8 cellular contexts compared by ENCODE assay signal in the genomic region with DNA sequence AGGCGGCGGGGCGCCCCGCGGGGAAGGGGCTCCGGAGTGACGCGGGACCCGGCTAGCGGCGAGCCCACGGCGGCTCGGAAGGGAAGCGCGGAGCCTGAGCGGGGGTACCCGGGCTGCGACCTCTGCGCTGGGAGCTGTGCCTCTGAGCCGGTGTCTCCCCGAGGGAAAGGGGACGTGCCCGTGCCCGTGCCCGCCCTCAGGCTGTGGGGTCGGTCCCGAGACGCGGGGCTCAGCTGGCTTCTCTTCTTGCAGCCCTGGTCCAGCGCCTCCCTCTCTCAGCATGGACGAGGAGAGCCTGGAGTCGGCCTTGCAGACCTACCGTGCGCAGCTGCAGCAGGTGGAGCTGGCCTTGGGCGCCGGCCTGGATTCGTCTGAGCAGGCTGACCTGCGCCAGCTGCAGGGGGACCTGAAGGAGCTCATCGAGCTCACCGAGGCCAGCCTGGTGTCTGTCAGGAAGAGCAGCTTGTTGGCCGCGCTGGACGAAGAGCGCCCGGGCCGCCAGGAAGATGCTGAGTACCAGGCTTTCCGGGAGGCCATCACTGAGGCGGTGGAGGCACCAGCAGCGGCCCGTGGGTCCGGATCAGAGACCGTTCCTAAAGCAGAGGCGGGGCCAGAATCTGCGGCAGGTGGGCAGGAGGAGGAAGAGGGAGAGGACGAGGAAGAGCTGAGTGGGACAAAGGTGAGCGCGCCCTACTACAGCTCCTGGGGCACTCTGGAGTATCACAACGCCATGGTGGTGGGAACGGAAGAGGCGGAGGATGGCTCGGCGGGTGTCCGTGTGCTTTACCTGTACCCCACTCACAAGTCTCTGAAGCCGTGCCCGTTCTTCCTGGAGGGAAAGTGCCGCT. TPM values are rescaled to one million over a fixed set of nuclear protein-coding genes. Genes with fewer than 3 reads are reported as not detected.
DNase-seq lines count a peak whose midpoint lies in the region; ATAC-seq and FAIRE-seq lines count a peak whose summit lies in the region.

No MANE protein-coding gene starts in this region.

- H3K27ac ChIP-seq in adipose tissue (ENCODE audit: low read depth, low read length) (peak overlapping the region; percentile 31), small intestine (ENCODE audit: low read depth in 1 of 2, low read length in 1 of 2) (peak overlapping the region; percentile 66 to 92)

- peaks cover 31% of the 10 kb centered on the region for H3K36me3 ChIP-seq in iPS-15b (ENCODE audit: control insufficient read depth, insufficient read depth, low read length)
- H3K36me3 ChIP-seq in small intestine (ENCODE audit: control insufficient read depth in 2 of 2, insufficient read depth in 2 of 2, low read length in 2 of 2): peaks cover 4 to 16% of the 10 kb centered on the region in 2 donors

- H3K9ac ChIP-seq in iPS-15b (ENCODE audit: low read depth, low read length): peak overlapping the region; percentile 79

- no peaks in the 10 kb centered on the region for H3K4me1 ChIP-seq in iPS-15b (ENCODE audit: control insufficient read depth, insufficient read depth, low read length)
- H3K4me1 ChIP-seq in small intestine (ENCODE audit: control insufficient read depth in 2 of 2, insufficient read depth in 1 of 2, low read depth in 1 of 2, low read length in 1 of 2): peaks cover 4 to 6% of the 10 kb centered on the region in 2 donors

- DNase-seq in activated CD8-positive, alpha-beta memory T cell treated with anti-CD3 and anti-CD28 coated beads for 24 hours: peak; percentile 61
- DNase-seq in activated CD8-positive, alpha-beta memory T cell treated with anti-CD3 and anti-CD28 coated beads, Interleukin-2, amount 50 U/mL, for 4 hours: no peak
- DNase-seq in small intestine: no peak
- no peak for DNase-seq in stimulated activated naive CD4-positive, alpha-beta T cell (lab: John Stamatoyannopoulos, UW)

- no peaks in the 10 kb centered on the region for H3K9me3 ChIP-seq in iPS-15b (ENCODE audit: control insufficient read depth, insufficient read depth, low read length)
- no peaks in the 10 kb centered on the region for H3K9me3 ChIP-seq in small intestine (ENCODE audit: control insufficient read depth, low read depth)

- ATAC-seq in HG03432 (IDR thresholded peaks at IDR 0.05; ENCODE audit: unreplicated experiment) (peak; percentile 10), GM18870 (IDR thresholded peaks at IDR 0.05; ENCODE audit: unreplicated experiment) (no peak)

- H3K27me3 ChIP-seq in iPS-15b (ENCODE audit: control insufficient read depth, insufficient read depth, low read length) (no peaks in the 10 kb centered on the region), small intestine (ENCODE audit: control insufficient read depth in 2 of 2, insufficient read depth in 2 of 2, low read length in 2 of 2) (no peaks in the 10 kb centered on the region)

- 23 to 27% (median 26%) methylated on average over 48 to 67 of the region's 67 CpGs for WGBS in adipose tissue, 3 donors
- WGBS in small intestine, 3 donors: 21 to 28% (median 26%) methylated on average over 43 to 67 of the region's 67 CpGs

- no peak for FAIRE-seq in small intestine (lab: Jason Lieb, UNC)

- H3K4me3 ChIP-seq in iPS-15b (ENCODE audit: low read depth, low read length): peak overlapping the region; percentile 89
- peak overlapping the region; percentile 90 to 92 for H3K4me3 ChIP-seq in small intestine (ENCODE audit: low read depth in 1 of 2, low read length in 2 of 2)

RNA-seq across cellular contexts. Expression of gene ZGPAT, which starts 0.7 kb away (rescaled TPM):
- polyA plus RNA-seq in adipose tissue (10 to 100 TPM; 13.2 to 33.0 (median 30.7) TPM), small intestine (10 to 100 TPM; 26.4 to 39.8 (median 34.9) TPM)

RNA-seq across cellular contexts. Expression of gene ARFRP1, which starts 0.7 kb away (rescaled TPM):
- polyA plus RNA-seq in adipose tissue (10 to 100 TPM; 26.9 to 50.8 (median 40.9) TPM), small intestine (10 to 100 TPM; 60.6 to 78.6 (median 61.0) TPM)

RNA-seq across cellular contexts. Expression of gene TNFRSF6B, which starts 12.1 kb away (rescaled TPM):
- 10 to 100 TPM in 1 of 3 donors, 1 to 10 TPM in 2; 7.4 to 92.8 (median 9.3) TPM for polyA plus RNA-seq in adipose tissue
- polyA plus RNA-seq in small intestine: 10 to 100 TPM in 1 of 3 donors, 1 to 10 TPM in 2; 4.2 to 15.9 (median 7.3) TPM

RNA-seq across cellular contexts. Expression of gene LIME1, which starts 27.9 kb away (rescaled TPM):
- polyA plus RNA-seq in adipose tissue (10 to 100 TPM in 2 of 3 donors, 1 to 10 TPM in 1; 5.2 to 16.7 (median 10.7) TPM), small intestine (10 to 100 TPM; 10.8 to 48.4 (median 34.4) TPM)

RNA-seq across cellular contexts. Expression of gene SLC2A4RG, which starts 31.1 kb away (rescaled TPM):
- polyA plus RNA-seq in adipose tissue: 100 to 1,000 TPM in 1 of 3 donors, 10 to 100 TPM in 2; 28.3 to 137 (median 72.8) TPM
- 10 to 100 TPM; 11.6 to 19.0 (median 16.2) TPM for polyA plus RNA-seq in small intestine
